Comparison of ENCODE assay signal across 8 cellular contexts in the genomic region with DNA sequence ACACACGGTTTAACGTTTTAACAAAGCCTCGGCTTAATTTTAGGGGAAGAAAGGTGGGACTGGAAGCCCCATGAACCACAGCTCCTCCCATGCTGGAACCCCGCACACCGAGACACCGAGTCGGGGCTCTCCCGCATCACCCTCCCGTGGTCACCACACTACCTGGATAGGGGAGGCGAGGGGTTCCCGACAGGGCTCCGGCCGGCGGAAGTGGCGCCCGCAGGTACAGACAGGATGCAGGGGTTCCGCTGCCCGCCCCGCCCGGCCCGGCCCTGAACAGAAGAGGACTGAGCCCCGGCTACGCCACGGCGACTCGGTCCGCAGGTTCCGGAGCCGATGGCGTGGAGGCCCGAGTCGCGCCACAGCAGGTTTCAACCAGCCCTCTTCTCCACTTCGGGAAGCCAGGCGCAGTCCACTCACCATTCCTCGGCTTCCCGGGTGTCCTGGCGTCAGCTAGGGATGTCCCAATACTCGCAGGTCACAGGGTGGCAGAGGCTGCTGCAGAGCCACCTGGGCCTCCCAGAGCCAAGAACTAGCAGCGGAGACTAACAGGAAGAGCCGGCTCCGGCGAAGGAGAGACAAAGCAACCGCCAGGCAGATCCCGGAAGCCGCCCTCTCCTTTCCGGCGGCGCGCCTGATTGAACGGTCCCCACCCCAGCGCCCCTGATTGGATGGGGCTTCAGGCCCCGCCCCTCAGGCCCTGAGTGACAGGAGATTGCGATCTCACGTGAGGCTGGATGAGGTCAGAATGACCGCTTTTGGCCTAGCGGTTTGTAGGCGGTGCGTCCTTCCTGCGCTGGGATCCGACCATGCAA.
DNase-seq lines count a peak whose midpoint lies in the region; ATAC-seq and TF ChIP-seq lines count a peak whose summit lies in the region.

A gene (minus strand): TSS at position 580 of the 815 bp plus-strand sequence. CDS start 157 bp downstream, at position 423.

- DNase-seq in COLO668 (lab: John Stamatoyannopoulos, UW; ENCODE audit: unreplicated experiment) (peak; percentile 99), GM20000 (ENCODE audit: low spot score) (peak; percentile 95), HS-5 (ENCODE audit: low read depth) (peak; percentile 85), NK-92 (lab: John Stamatoyannopoulos, UW; ENCODE audit: unreplicated experiment) (peak; percentile 44), memory B cell (ENCODE audit: low spot score in 2 of 2) (peak; percentile 92 to 94)
- DNase-seq in activated CD8-positive, alpha-beta memory T cell treated with anti-CD3 and anti-CD28 coated beads for 1 hour (ENCODE audit: extremely low read depth in 1 of 2, low read depth in 1 of 2) = peak; percentile 79 to 86
- DNase-seq in effector memory CD8-positive, alpha-beta T cell = peak; percentile 87 to 89 (median 88)
- peak; percentile 85 for DNase-seq in stimulated activated CD8-positive, alpha-beta memory T cell treated with anti-CD3 and anti-CD28 coated beads, Interleukin-12 subunit alpha, Interleukin-12 subunit beta, amount 100 ng/mL, for 1 hour (ENCODE audit: low read depth)

- peaks cover 0 to 10% of the 10 kb centered on the region in 2 donors for H3K9me3 Mint-ChIP-seq in effector memory CD8-positive, alpha-beta T cell
- H3K9me3 Mint-ChIP-seq in memory B cell = peaks cover 5% of the 10 kb centered on the region

- ATAC-seq in effector memory CD8-positive, alpha-beta T cell (replicated peaks) = peak; percentile 98
- peak; percentile 95 for ATAC-seq in memory B cell (ENCODE audit: low read depth)

- H3K27me3 Mint-ChIP-seq in effector memory CD8-positive, alpha-beta T cell = peaks cover 21 to 31% of the 10 kb centered on the region in 2 donors
- H3K27me3 Mint-ChIP-seq in memory B cell = peaks cover 7% of the 10 kb centered on the region

- no peak for TF ChIP-seq CTCF in GM20000 (IDR thresholded peaks at IDR 0.05; ENCODE audit: extremely low read depth, missing control alignments)

- H3K27ac Mint-ChIP-seq in effector memory CD8-positive, alpha-beta T cell = peak within 1 kb of the TSS; percentile 81 to 91
- H3K27ac Mint-ChIP-seq in memory B cell = peak within 1 kb of the TSS; percentile 90

- H3K4me1 Mint-ChIP-seq in effector memory CD8-positive, alpha-beta T cell (ENCODE audit: low read depth in 2 of 2) = peaks cover 13 to 16% of the 10 kb centered on the region in 2 donors
- peaks cover 3% of the 10 kb centered on the region for H3K4me1 Mint-ChIP-seq in memory B cell

- peaks cover 38% of the 10 kb centered on the region for H3K36me3 Mint-ChIP-seq in effector memory CD8-positive, alpha-beta T cell (ENCODE audit: insufficient read depth)
- H3K36me3 Mint-ChIP-seq in memory B cell = peaks cover 33% of the 10 kb centered on the region

- peak within 1 kb of the TSS; percentile 90 to 92 for H3K4me3 Mint-ChIP-seq in effector memory CD8-positive, alpha-beta T cell
- H3K4me3 Mint-ChIP-seq in memory B cell = peak within 1 kb of the TSS; percentile 95

Comparison
In these comparisons a context has a peak if more than half of its experiments do, and no peak if none do; other contexts are left out.
1. Peak in every context shown above with its lines: DNase-seq and ATAC-seq.
2. DNase-seq: peak in every context shown above with its lines; median percentile 99 in COLO668; 95 in GM20000; 93 in memory B cell; 88 in effector memory CD8-positive, alpha-beta T cell; 85 in HS-5; 85 in stimulated activated CD8-positive, alpha-beta memory T cell treated with anti-CD3 and anti-CD28 coated beads, Interleukin-12 subunit alpha, Interleukin-12 subunit beta, amount 100 ng/mL, for 1 hour; 82 in activated CD8-positive, alpha-beta memory T cell treated with anti-CD3 and anti-CD28 coated beads for 1 hour; 44 in NK-92.